In genomic region chr11:1523077-1523476, GRCh38 we compare ENCODE assay signal across 10 cellular contexts.
"Had no signal": no experiment of that assay in that cellular context is flagged by ENCODE, and none has a peak within 500 bp of the region (broad histone marks: within the 10 kb centered on the region; RNA-seq: fewer than 3 reads in every experiment).

No MANE protein-coding gene starts in this region.

- H3K4me3 ChIP-seq: gastrocnemius medialis, skin epidermis, tibial artery had no signal

- H3K9me3 ChIP-seq: gastrocnemius medialis, neutrophil, tibial artery had no signal

- H3K9me3 Mint-ChIP-seq: activated CD4-positive, alpha-beta T cell treated with anti-CD3 and anti-CD28 coated beads, Interleukin-2, amount 10 ng/mL, durations not matched to agents 24 days and 14 days; T-cell had no signal

- H3K27me3 Mint-ChIP-seq: activated CD4-positive, alpha-beta T cell treated with anti-CD3 and anti-CD28 coated beads, Interleukin-2, amount 10 ng/mL, durations not matched to agents 24 days and 14 days; T-cell had no signal

- H3K27me3 ChIP-seq: gastrocnemius medialis, neutrophil, tibial artery had no signal

- ATAC-seq: gastrocnemius medialis had no signal

- H3K36me3 ChIP-seq: gastrocnemius medialis, neutrophil, tibial artery had no signal

- FAIRE-seq: kidney had no signal

- DNase-seq: activated CD4-positive, alpha-beta T cell treated with anti-CD3 and anti-CD28 coated beads, Interleukin-2, amount 10 ng/mL, durations not matched to agents 24 days and 14 days; activated CD8-positive, alpha-beta memory T cell treated with anti-CD3 and anti-CD28 coated beads for 24 hours; activated naive CD4-positive, alpha-beta T cell treated with anti-CD3 and anti-CD28 coated beads, Interleukin-2, amount 50 U/mL, for 16 hours; amygdala; gastrocnemius medialis; kidney; T-cell; tibial artery had no signal

- H3K27ac Mint-ChIP-seq: activated CD4-positive, alpha-beta T cell treated with anti-CD3 and anti-CD28 coated beads, Interleukin-2, amount 10 ng/mL, durations not matched to agents 24 days and 14 days; T-cell had no signal

- H3K4me3 Mint-ChIP-seq: activated CD4-positive, alpha-beta T cell treated with anti-CD3 and anti-CD28 coated beads, Interleukin-2, amount 10 ng/mL, durations not matched to agents 24 days and 14 days; T-cell had no signal

- H3K27ac ChIP-seq: gastrocnemius medialis, neutrophil, tibial artery had no signal
